Comparison of ENCODE assay signal across 1 cellular context in genomic region chr14:98959958-98960616, GRCh38.
TF ChIP-seq lines count a peak whose summit lies in the region.

No MANE protein-coding gene starts in this region.

TF ChIP-seq in GM23338, 12 proteins besides CTCF, POLR2A, EP300 and RAD21 (continued from another document):
- no peak for TF ChIP-seq ZNF462 (CRISPR knock-in tag; IDR thresholded peaks at IDR 0.05)
- no peak for TF ChIP-seq ETS1 (IDR thresholded peaks at IDR 0.05)
- no peak for TF ChIP-seq EZH2phosphoT487 (IDR thresholded peaks at IDR 0.05; ENCODE audit: unreplicated experiment)
- no peak for TF ChIP-seq ZNF114 (CRISPR knock-in tag; IDR thresholded peaks at IDR 0.05)
- TF ChIP-seq CREB1 (CRISPR knock-in tag; IDR thresholded peaks at IDR 0.05; ENCODE audit: low read depth) = no peak
- TF ChIP-seq JUNB (IDR thresholded peaks at IDR 0.05; ENCODE audit: unreplicated experiment) = no peak
